In the genomic region with DNA sequence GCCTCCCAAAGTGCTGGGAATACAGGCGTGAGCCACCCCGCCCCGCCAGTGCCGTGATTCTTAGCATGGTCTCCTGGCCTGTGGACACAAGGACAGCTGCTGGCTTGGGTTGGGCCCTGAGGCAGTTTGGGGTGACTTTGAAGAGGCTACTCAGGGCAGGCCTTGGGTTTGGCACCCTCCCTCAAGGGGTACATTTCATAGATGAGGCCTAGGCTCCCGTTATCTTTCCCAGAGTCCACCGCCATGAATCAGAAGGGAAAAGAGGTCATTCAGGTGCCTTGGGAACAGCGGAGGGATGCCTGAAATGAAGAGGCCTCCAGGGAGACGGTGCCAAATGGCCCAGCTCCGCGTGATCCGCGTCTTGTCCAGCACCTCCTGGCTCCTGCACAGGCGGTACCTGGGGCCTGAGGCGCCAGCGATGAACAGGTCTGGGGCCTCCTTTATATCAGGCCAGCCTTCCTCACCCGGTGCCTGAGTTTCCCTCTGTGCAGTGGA, we compare ENCODE assay signal across 8 cellular contexts. TPM values are rescaled to one million over a fixed set of nuclear protein-coding genes. Genes with fewer than 3 reads are reported as not detected.
A peak's percentile ranks its signal among the peaks of the same experiment; 100 is the strongest.
DNase-seq lines count a peak whose midpoint lies in the region; ATAC-seq and TF ChIP-seq lines count a peak whose summit lies in the region.

No MANE protein-coding gene starts in this region.

- H3K4me1 ChIP-seq in ascending aorta (peaks cover 53 to 90% of the 10 kb centered on the region in 2 donors), tibial artery (peaks cover 0 to 100% (median 93%) of the 10 kb centered on the region in 4 donors)

- in situ Hi-C loops in GM13976 (cut with MboI; ENCODE audit: low sequenced_read_pairs, unreplicated experiment): no loop called here

- no peak for ATAC-seq in activated T-cell treated with anti-CD3 and anti-CD28 coated beads, Interleukin-2, amount 50 U/mL, for 72 hours (replicated peaks in 1 of 2)
- ATAC-seq in memory B cell (ENCODE audit: low read depth): no peak

- H3K27ac ChIP-seq in ascending aorta: peak overlapping the region; percentile 88 to 92
- H3K27ac ChIP-seq in tibial artery: peak overlapping the region; percentile 63 to 86

- no peaks in the 10 kb centered on the region for H3K9me3 Mint-ChIP-seq in activated T-cell treated with anti-CD3 and anti-CD28 coated beads, Interleukin-2, amount 50 U/mL, for 72 hours
- no peaks in the 10 kb centered on the region for H3K9me3 Mint-ChIP-seq in memory B cell

- H3K36me3 ChIP-seq in ascending aorta (peaks cover 10 to 13% of the 10 kb centered on the region in 2 donors), tibial artery (no peaks in the 10 kb centered on the region)

- TF ChIP-seq CTCF in ascending aorta (IDR thresholded peaks at IDR 0.05) (no peak), tibial artery (IDR thresholded peaks at IDR 0.05) (no peak), GM13976 (IDR thresholded peaks at IDR 0.05; ENCODE audit: borderline replicate concordance, control extremely low read depth, extremely low read depth, insufficient read depth, missing control alignments) (no peak)

- H3K27me3 ChIP-seq in ascending aorta: no peaks in the 10 kb centered on the region
- H3K27me3 ChIP-seq in tibial artery: no peaks in the 10 kb centered on the region

- DNase-seq in activated T-cell treated with anti-CD3 and anti-CD28 coated beads, Interleukin-2, amount 50 U/mL, for 72 hours: no peak
- DNase-seq in activated T-cell treated with anti-CD3 and anti-CD28 coated beads, Interleukin-2, amount 50 U/mL, for 48 hours: no peak
- DNase-seq in ascending aorta (ENCODE audit: low spot score in 2 of 2) (no peak), memory B cell (ENCODE audit: low spot score in 2 of 2) (no peak), tibial artery (no peak), NCI-H82 (lab: John Stamatoyannopoulos, UW) (no peak), GM13976 (ENCODE audit: low spot score) (no peak)
- DNase-seq in stimulated activated CD4-positive, alpha-beta T cell treated with anti-CD3 and anti-CD28 coated beads, Interleukin-2, amount 100 ng/mL, for 48 hours: no peak

- peaks cover 88% of the 10 kb centered on the region for H3K4me1 Mint-ChIP-seq in activated T-cell treated with anti-CD3 and anti-CD28 coated beads, Interleukin-2, amount 50 U/mL, for 72 hours (ENCODE audit: low read depth)
- H3K4me1 Mint-ChIP-seq in memory B cell: peaks cover 54% of the 10 kb centered on the region

- peak overlapping the region; percentile 89 for H3K27ac Mint-ChIP-seq in activated T-cell treated with anti-CD3 and anti-CD28 coated beads, Interleukin-2, amount 50 U/mL, for 72 hours
- H3K27ac Mint-ChIP-seq in memory B cell: peak overlapping the region; percentile 61

- intact Hi-C loops in ascending aorta (cut with DNase I) (no loop called here), tibial artery (cut with DNase I; ENCODE audit: low total_unique reads) (no loop called here)

- H3K4me3 ChIP-seq in ascending aorta: peak overlapping the region; percentile 37 to 50
- H3K4me3 ChIP-seq in tibial artery: peak overlapping the region; percentile 39 to 49

- no peaks in the 10 kb centered on the region for H3K27me3 Mint-ChIP-seq in activated T-cell treated with anti-CD3 and anti-CD28 coated beads, Interleukin-2, amount 50 U/mL, for 72 hours (ENCODE audit: low read depth)
- no peaks in the 10 kb centered on the region for H3K27me3 Mint-ChIP-seq in memory B cell

- peaks cover 3 to 9% of the 10 kb centered on the region in 2 donors for H3K36me3 Mint-ChIP-seq in activated T-cell treated with anti-CD3 and anti-CD28 coated beads, Interleukin-2, amount 50 U/mL, for 72 hours (ENCODE audit: insufficient read depth in 2 of 2)
- H3K36me3 Mint-ChIP-seq in memory B cell: peaks cover 5% of the 10 kb centered on the region

- no peaks in the 10 kb centered on the region for H3K9me3 ChIP-seq in ascending aorta
- H3K9me3 ChIP-seq in tibial artery: no peaks in the 10 kb centered on the region

- H3K4me3 Mint-ChIP-seq in activated T-cell treated with anti-CD3 and anti-CD28 coated beads, Interleukin-2, amount 50 U/mL, for 72 hours: peak overlapping the region; percentile 83 to 94
- H3K4me3 Mint-ChIP-seq in memory B cell: peak overlapping the region; percentile 64

RNA-seq across cellular contexts. Expression of gene GNAI2, which starts 9.3 kb away (rescaled TPM):
- 100 to 1,000 TPM; 263 to 272 TPM for total RNA-seq in activated T-cell treated with anti-CD3 and anti-CD28 coated beads, Interleukin-2, amount 50 U/mL, for 72 hours
- total RNA-seq in ascending aorta: 283 TPM

RNA-seq across cellular contexts. Expression of gene SEMA3B, which starts 23.6 kb away (rescaled TPM):
- total RNA-seq in activated T-cell treated with anti-CD3 and anti-CD28 coated beads, Interleukin-2, amount 50 U/mL, for 72 hours: 1 to 10 TPM; 1.9 to 3.3 TPM
- 24.2 TPM for total RNA-seq in ascending aorta

RNA-seq across cellular contexts. Expression of gene LSMEM2, which starts 33.6 kb away (rescaled TPM):
- total RNA-seq in activated T-cell treated with anti-CD3 and anti-CD28 coated beads, Interleukin-2, amount 50 U/mL, for 72 hours: under 1 TPM in 1 of 2 donors, not detected in 1; 0.26 TPM
- total RNA-seq in ascending aorta: not detected

RNA-seq across cellular contexts. Expression of gene SLC38A3, which starts 40.2 kb away (rescaled TPM):
- not detected for total RNA-seq in activated T-cell treated with anti-CD3 and anti-CD28 coated beads, Interleukin-2, amount 50 U/mL, for 72 hours
- total RNA-seq in ascending aorta: not detected

RNA-seq across cellular contexts. Expression of gene IFRD2, which starts 46.9 kb away (rescaled TPM):
- 10 to 100 TPM; 56.3 to 62.1 TPM for total RNA-seq in activated T-cell treated with anti-CD3 and anti-CD28 coated beads, Interleukin-2, amount 50 U/mL, for 72 hours
- total RNA-seq in ascending aorta: 231 TPM
